Comparison of ENCODE assay signal across 1 cellular context in genomic region chr1:116825400-116825734, GRCh38.
TF ChIP-seq lines count a peak whose summit lies in the region.

No MANE protein-coding gene starts in this region.

TF ChIP-seq in WTC11, 78 proteins besides CTCF, POLR2A, EP300 and RAD21 (continued from another document):
- TF ChIP-seq AFF4 (CRISPR knock-in tag; IDR thresholded peaks at IDR 0.05; ENCODE audit: borderline replicate concordance) (no peak), USF2 (CRISPR knock-in tag; IDR thresholded peaks at IDR 0.05) (no peak), ATF3 (CRISPR knock-in tag; conservative IDR thresholded peaks at IDR 0.05) (no peak), JAZF1 (CRISPR knock-in tag; IDR thresholded peaks at IDR 0.05) (no peak), IRF1 (CRISPR knock-in tag; IDR thresholded peaks at IDR 0.05) (no peak)
